Comparison of ENCODE assay signal across 8 cellular contexts in genomic region chr6:127118505-127119360, GRCh38. TPM values are rescaled to one million over a fixed set of nuclear protein-coding genes. Genes with fewer than 3 reads are reported as not detected.
DNase-seq lines count a peak whose midpoint lies in the region; ATAC-seq and TF ChIP-seq lines count a peak whose summit lies in the region.
"Had no signal": no experiment of that assay in that cellular context is flagged by ENCODE, and none has a peak within 500 bp of the region (broad histone marks: within the 10 kb centered on the region; RNA-seq: fewer than 3 reads in every experiment).

TSS of gene RSPO3 (plus strand) at chr6:127118671. CDS start at chr6:127119193, 522 bp downstream.

- TF ChIP-seq CTCF in Peyer's patch (IDR thresholded peaks at IDR 0.05) (no peak), mesothelial cell of epicardium (IDR thresholded peaks at IDR 0.05; ENCODE audit: unreplicated experiment) (no peak), upper lobe of right lung (IDR thresholded peaks at IDR 0.05) (no peak)

- peak within 1 kb of the TSS; percentile 85 for H3K4me3 Mint-ChIP-seq in mesothelial cell of epicardium

- in situ Hi-C loops in G401 (cut with HindIII; ENCODE audit: low sequenced_read_pairs): no loop called here

- H3K27me3 ChIP-seq in Peyer's patch (no peaks in the 10 kb centered on the region), ectodermal cell (ENCODE audit: control insufficient read depth, insufficient read depth, low read length, poor library complexity, severe bottlenecking) (peaks cover 62% of the 10 kb centered on the region), upper lobe of right lung (peaks cover 33% of the 10 kb centered on the region)

- WGBS in ectodermal cell, 2 experiments: 0% methylated on average over 59 to 61 of the region's 68 CpGs

- H3K27ac ChIP-seq in Peyer's patch (peak within 1 kb of the TSS; percentile 64 to 73 (median 70)), ectodermal cell (ENCODE audit: insufficient read depth, low read depth, low read length, poor library complexity, severe bottlenecking) (no peak within 1 kb of the TSS), upper lobe of right lung (peak within 1 kb of the TSS; percentile 37)

- peak; percentile 33 for ATAC-seq in upper lobe of right lung

- H3K36me3 Mint-ChIP-seq in mesothelial cell of epicardium: no peaks in the 10 kb centered on the region

- peak within 1 kb of the TSS; percentile 87 for H3K27ac Mint-ChIP-seq in mesothelial cell of epicardium

- H3K4me3 ChIP-seq in Peyer's patch: peak within 1 kb of the TSS; percentile 32 to 51 (median 45)
- peak within 1 kb of the TSS; percentile 57 for H3K4me3 ChIP-seq in ectodermal cell (ENCODE audit: insufficient read depth, low read depth, low read length)
- peak within 1 kb of the TSS; percentile 57 for H3K4me3 ChIP-seq in upper lobe of right lung

- intact Hi-C loops in upper lobe of right lung (cut with DNase I): no loop called here

- TF ChIP-seq POLR2A in Peyer's patch (IDR thresholded peaks at IDR 0.05): no peak

- H3K4me1 ChIP-seq in Peyer's patch (peaks cover 0 to 4% (median 0%) of the 10 kb centered on the region in 4 donors), ectodermal cell (ENCODE audit: control insufficient read depth, insufficient read depth, low read length) (peaks cover 16% of the 10 kb centered on the region), upper lobe of right lung (peaks cover 29% of the 10 kb centered on the region)

- peak; percentile 49 for DNase-seq in G401 (ENCODE audit: low spot score)
- peak; percentile 28 for DNase-seq in GOT3 (lab: John Stamatoyannopoulos, UW)
- DNase-seq in Peyer's patch: peak in 2 of 3 donors; percentile 47
- peak; percentile 26 to 67 for DNase-seq in mesothelial cell of epicardium (ENCODE audit: low spot score in 2 of 2, unreplicated experiment in 2 of 2)
- DNase-seq in upper lobe of right lung: peak; percentile 70
- no peak for DNase-seq in middle frontal gyrus (ENCODE audit: extremely low spot score, low spot score)

- no peaks in the 10 kb centered on the region for H3K9me3 Mint-ChIP-seq in mesothelial cell of epicardium

- peaks cover 54% of the 10 kb centered on the region for H3K27me3 Mint-ChIP-seq in mesothelial cell of epicardium (ENCODE audit: low read depth)

- H3K36me3 ChIP-seq in Peyer's patch (no peaks in the 10 kb centered on the region), ectodermal cell (ENCODE audit: control insufficient read depth, insufficient read depth, low read length) (no peaks in the 10 kb centered on the region), upper lobe of right lung (no peaks in the 10 kb centered on the region)

- H3K9me3 ChIP-seq in Peyer's patch (no peaks in the 10 kb centered on the region), ectodermal cell (ENCODE audit: control insufficient read depth, low read length) (no peaks in the 10 kb centered on the region), upper lobe of right lung (no peaks in the 10 kb centered on the region)

- H3K4me1 Mint-ChIP-seq in mesothelial cell of epicardium: peaks cover 37% of the 10 kb centered on the region

RNA-seq across cellular contexts. Expression of gene RSPO3, which starts in this region (rescaled TPM):
- total RNA-seq in G401 (2014; rRNA removed; shearing (Covaris generic)): 5.7 TPM in 1 of 2 replicates, not detected in the other
- total RNA-seq in Peyer's patch (10 to 100 TPM in 1 of 4 donors, 1 to 10 TPM in 3; 1.9 to 10.7 (median 4.0) TPM), mesothelial cell of epicardium (26.3 to 31.1 TPM (median 30.1 TPM) in 3 replicates), upper lobe of right lung (6.2 TPM)
- 17.3 TPM for polyA plus RNA-seq in ectodermal cell (2013, experiment 1 of 4)
- polyA plus RNA-seq in ectodermal cell (2013, experiment 2 of 4): 16.8 TPM
- 18.4 TPM for polyA plus RNA-seq in ectodermal cell (2013, experiment 3 of 4)
- polyA plus RNA-seq in ectodermal cell (2013, experiment 4 of 4): 21.6 TPM
- total RNA-seq: activated CD8-positive, alpha-beta memory T cell treated with anti-CD3 and anti-CD28 coated beads for 36 hours had no signal
